24 cellular contexts compared by ENCODE assay signal in genomic region chr1:44995467-44996238, GRCh38.
"Had no signal": no experiment of that assay in that cellular context is flagged by ENCODE, and none has a peak within 500 bp of the region (broad histone marks: within the 10 kb centered on the region; RNA-seq: fewer than 3 reads in every experiment).

No MANE protein-coding gene starts in this region.

- H3K36me3 ChIP-seq: neural progenitor cell, ovary, right lobe of liver, sigmoid colon, stomach, thoracic aorta, thyroid gland, tibial nerve, upper lobe of left lung, uterus had no signal

- H3K4me3 ChIP-seq: neural progenitor cell, ovary, psoas muscle, right lobe of liver, sigmoid colon, stomach, thoracic aorta, thyroid gland, tibial nerve, upper lobe of left lung, uterus had no signal

- H2AFZ ChIP-seq: neural progenitor cell, parathyroid adenoma had no signal

- H3K4me2 ChIP-seq: neural progenitor cell had no signal

- H3K9me3 ChIP-seq: ovary, psoas muscle, right lobe of liver, sigmoid colon, stomach, thoracic aorta, thyroid gland, tibial nerve, upper lobe of left lung, uterus had no signal

- H3K9ac ChIP-seq: neural progenitor cell, parathyroid adenoma had no signal

- H3K4me1 ChIP-seq: neural progenitor cell, parathyroid adenoma, right lobe of liver, sigmoid colon, stomach, uterus had no signal

- ATAC-seq: natural killer cell; psoas muscle; right cardiac atrium; right lobe of liver; stimulated activated effector memory CD8-positive, alpha-beta T cell treated with anti-CD3 and anti-CD28 coated beads, Interleukin-12 subunit alpha, Interleukin-12 subunit beta, amount 100 ng/mL, for 72 hours; stimulated activated naive B cell treated with anti-CD40 and anti-IgM and Interleukin-4, amounts not matched to agents 10 μg/mL and 1 μg/mL and 100 μg/mL, for 72 hours had no signal

- H3K79me2 ChIP-seq: parathyroid adenoma had no signal

- H3K27me3 ChIP-seq: neural progenitor cell, ovary, right lobe of liver, sigmoid colon, stomach, thyroid gland, tibial nerve, upper lobe of left lung, uterus had no signal

- DNase-seq: natural killer cell; occipital lobe; ovary; psoas muscle; right cardiac atrium; sigmoid colon; small intestine; stimulated activated CD4-positive, alpha-beta T cell treated with anti-CD3 and anti-CD28 coated beads, Interleukin-15, amount 100 ng/mL, for 24 hours; stimulated activated CD4-positive, alpha-beta T cell treated with anti-CD3 and anti-CD28 coated beads, Interleukin-2, amount 100 ng/mL, for 24 hours; stimulated activated CD4-positive, alpha-beta T cell treated with anti-CD3 and anti-CD28 coated beads, Interleukin-2, amount 100 ng/mL, for 48 hours; stimulated activated CD4-positive, alpha-beta T cell treated with anti-CD3 and anti-CD28 coated beads, Interleukin-4, amount 100 ng/mL, for 24 hours; stimulated activated naive B cell treated with anti-CD40 and anti-IgM and Interleukin-4, amounts not matched to agents 10 μg/mL and 1 μg/mL and 100 μg/mL, for 72 hours; stimulated activated naive CD4-positive, alpha-beta T cell treated with Interleukin-2 at 50 U/mL for 16 hours; stomach; thyroid gland; trophoblast cell; upper lobe of left lung; uterus had no signal

- H3K27ac ChIP-seq: neural progenitor cell, ovary, parathyroid adenoma, psoas muscle, right lobe of liver, sigmoid colon, stomach, thoracic aorta, thyroid gland, tibial nerve, upper lobe of left lung, uterus had no signal

- FAIRE-seq: small intestine had no signal
